ENCODE assay signal across 8 cellular contexts in genomic region chr3:52455283-52456168, GRCh38.
DNase-seq lines count a peak whose midpoint lies in the region; ATAC-seq and TF ChIP-seq lines count a peak whose summit lies in the region.

Gene NISCH, plus strand, starts transcription at chr3:52455604. Its CDS starts 38 bp downstream, at chr3:52455642.

- H3K4me3 Mint-ChIP-seq in T-helper 2 cell treated with Interferon-gamma antibody and Interleukin-4, amounts not matched to agents 5 μg/mL and 100 μg/mL, for 36 hours = peak within 1 kb of the TSS; percentile 98

- CTCF ChIA-PET in HEK293 (lab: Yijun Ruan, JAX) = no interaction called here

- H3K27ac Mint-ChIP-seq in T-helper 2 cell treated with Interferon-gamma antibody and Interleukin-4, amounts not matched to agents 5 μg/mL and 100 μg/mL, for 36 hours = peak within 1 kb of the TSS; percentile 93

- POLR2A ChIA-PET in HEK293 (lab: Yijun Ruan, JAX) = no interaction called here

- H3K27me3 Mint-ChIP-seq in T-helper 2 cell treated with Interferon-gamma antibody and Interleukin-4, amounts not matched to agents 5 μg/mL and 100 μg/mL, for 36 hours (ENCODE audit: low read depth) = no peaks in the 10 kb centered on the region

- H3K4me3 ChIP-seq in GM12864 (ENCODE audit: low read depth, low read length) (peak within 1 kb of the TSS; percentile 89), HEK293 (ENCODE audit: low read depth, low read length) (peak within 1 kb of the TSS; percentile 94)

- no peak for ATAC-seq in HG03469 (IDR thresholded peaks at IDR 0.05; ENCODE audit: unreplicated experiment)

- peaks cover 24% of the 10 kb centered on the region for H3K4me1 Mint-ChIP-seq in T-helper 2 cell treated with Interferon-gamma antibody and Interleukin-4, amounts not matched to agents 5 μg/mL and 100 μg/mL, for 36 hours (ENCODE audit: low read depth)

- H3K27ac ChIP-seq in HEK293 (ENCODE audit: extremely low read depth, low read depth, low read length) = peak within 1 kb of the TSS; percentile 74

- peaks cover 2% of the 10 kb centered on the region; the same call in 1 of the 2 replicates for H3K4me1 ChIP-seq in HEK293 (ENCODE audit: control insufficient read depth, insufficient read depth, low read length)

- peak; percentile 43 for DNase-seq in GM12864 (ENCODE audit: low read depth)
- peak; percentile 55 for DNase-seq in NCI-H1048 (lab: John Stamatoyannopoulos, UW)
- DNase-seq in T-helper 2 cell treated with Interferon-gamma antibody and Interleukin-4, amounts not matched to agents 5 μg/mL and 100 μg/mL, for 36 hours (ENCODE audit: low spot score) = peak; percentile 93
- peak in 56 of 58 donors; percentile 15 to 89 (median 72) for DNase-seq in anterior cingulate cortex (lab: John Stamatoyannopoulos, UW)
- peak; percentile 89 for DNase-seq in hepatic stellate cell (ENCODE audit: low spot score)
- DNase-seq in retina = peak; percentile 78

- H3K9me3 Mint-ChIP-seq in T-helper 2 cell treated with Interferon-gamma antibody and Interleukin-4, amounts not matched to agents 5 μg/mL and 100 μg/mL, for 36 hours = no peaks in the 10 kb centered on the region

- peaks cover 20% of the 10 kb centered on the region for H3K36me3 Mint-ChIP-seq in T-helper 2 cell treated with Interferon-gamma antibody and Interleukin-4, amounts not matched to agents 5 μg/mL and 100 μg/mL, for 36 hours (ENCODE audit: low read depth)

- TF ChIP-seq CTCF in GM12864 (IDR thresholded peaks at IDR 0.05; ENCODE audit: low read depth, low read length, missing control alignments) (no peak), HEK293 (tag by site-specific recombination; IDR thresholded peaks at IDR 0.05) (no peak)

- H3K36me3 ChIP-seq in HEK293 (ENCODE audit: control insufficient read depth in 2 of 2, insufficient read depth in 1 of 2, low read length in 2 of 2) = peaks cover 9 to 39% of the 10 kb centered on the region in 2 experiments; a peak in 2 of 3 replicates

- no peaks in the 10 kb centered on the region for H3K9me3 ChIP-seq in HEK293 (ENCODE audit: control insufficient read depth, insufficient read depth, low read depth, low read length)

TF ChIP-seq in HEK293, 187 proteins besides CTCF, POLR2A, EP300 and RAD21 (continues in another document):
- TF ChIP-seq SP3 (tag by site-specific recombination; IDR thresholded peaks at IDR 0.05) (peak; percentile 40; the same call in 1 of the 2 replicates), SP2 (tag by site-specific recombination; IDR thresholded peaks at IDR 0.05) (peak; percentile 49), SP7 (tag by site-specific recombination; IDR thresholded peaks at IDR 0.05) (0 out of 2 replicates have a peak, but pooled peaks have one; percentile 21), ZNF629 (tag by site-specific recombination; IDR thresholded peaks at IDR 0.05) (peak; percentile 31; the same call in 1 of the 2 replicates), ZSCAN30 (tag by site-specific recombination; IDR thresholded peaks at IDR 0.05) (no peak), KLF16 (tag by site-specific recombination; IDR thresholded peaks at IDR 0.05) (0 out of 2 replicates have a peak, but pooled peaks have one; percentile 17), ZBTB26 (tag by site-specific recombination; optimal IDR thresholded peaks at IDR 0.05) (peak; percentile 82), KLF9 (tag by site-specific recombination; IDR thresholded peaks at IDR 0.05; ENCODE audit: low read depth) (peak; percentile 44), ZIC2 (tag by site-specific recombination; IDR thresholded peaks at IDR 0.05) (0 out of 2 replicates have a peak, but pooled peaks have one; percentile 23), YY2 (tag by site-specific recombination; IDR thresholded peaks at IDR 0.05) (peak; percentile 57), ZNF223 (tag by site-specific recombination; IDR thresholded peaks at IDR 0.05) (no peak), TSHZ1 (tag by site-specific recombination; IDR thresholded peaks at IDR 0.05; ENCODE audit: borderline replicate concordance) (peak; percentile 81; the same call in 1 of the 2 replicates), ZNF416 (tag by site-specific recombination; IDR thresholded peaks at IDR 0.05) (no peak), ZBTB17 (tag by site-specific recombination; IDR thresholded peaks at IDR 0.05) (0 out of 2 replicates have a peak, but pooled peaks have one; percentile 27), ZNF335 (tag by site-specific recombination; conservative IDR thresholded peaks at IDR 0.05) (peak; percentile 53; the same call in 1 of the 2 replicates), ZBTB8A (tag by site-specific recombination; IDR thresholded peaks at IDR 0.05) (peak; percentile 7; the same call in 1 of the 2 replicates)
- TF ChIP-seq, protein P1, sequence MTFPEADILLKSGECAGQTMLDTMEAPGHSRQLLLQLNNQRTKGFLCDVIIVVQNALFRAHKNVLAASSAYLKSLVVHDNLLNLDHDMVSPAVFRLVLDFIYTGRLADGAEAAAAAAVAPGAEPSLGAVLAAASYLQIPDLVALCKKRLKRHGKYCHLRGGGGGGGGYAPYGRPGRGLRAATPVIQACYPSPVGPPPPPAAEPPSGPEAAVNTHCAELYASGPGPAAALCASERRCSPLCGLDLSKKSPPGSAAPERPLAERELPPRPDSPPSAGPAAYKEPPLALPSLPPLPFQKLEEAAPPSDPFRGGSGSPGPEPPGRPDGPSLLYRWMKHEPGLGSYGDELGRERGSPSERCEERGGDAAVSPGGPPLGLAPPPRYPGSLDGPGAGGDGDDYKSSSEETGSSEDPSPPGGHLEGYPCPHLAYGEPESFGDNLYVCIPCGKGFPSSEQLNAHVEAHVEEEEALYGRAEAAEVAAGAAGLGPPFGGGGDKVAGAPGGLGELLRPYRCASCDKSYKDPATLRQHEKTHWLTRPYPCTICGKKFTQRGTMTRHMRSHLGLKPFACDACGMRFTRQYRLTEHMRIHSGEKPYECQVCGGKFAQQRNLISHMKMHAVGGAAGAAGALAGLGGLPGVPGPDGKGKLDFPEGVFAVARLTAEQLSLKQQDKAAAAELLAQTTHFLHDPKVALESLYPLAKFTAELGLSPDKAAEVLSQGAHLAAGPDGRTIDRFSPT (tag by site-specific recombination; IDR thresholded peaks at IDR 0.05) = 0 out of 2 replicates have a peak, but pooled peaks have one; percentile 21
- TF ChIP-seq, protein P2, sequence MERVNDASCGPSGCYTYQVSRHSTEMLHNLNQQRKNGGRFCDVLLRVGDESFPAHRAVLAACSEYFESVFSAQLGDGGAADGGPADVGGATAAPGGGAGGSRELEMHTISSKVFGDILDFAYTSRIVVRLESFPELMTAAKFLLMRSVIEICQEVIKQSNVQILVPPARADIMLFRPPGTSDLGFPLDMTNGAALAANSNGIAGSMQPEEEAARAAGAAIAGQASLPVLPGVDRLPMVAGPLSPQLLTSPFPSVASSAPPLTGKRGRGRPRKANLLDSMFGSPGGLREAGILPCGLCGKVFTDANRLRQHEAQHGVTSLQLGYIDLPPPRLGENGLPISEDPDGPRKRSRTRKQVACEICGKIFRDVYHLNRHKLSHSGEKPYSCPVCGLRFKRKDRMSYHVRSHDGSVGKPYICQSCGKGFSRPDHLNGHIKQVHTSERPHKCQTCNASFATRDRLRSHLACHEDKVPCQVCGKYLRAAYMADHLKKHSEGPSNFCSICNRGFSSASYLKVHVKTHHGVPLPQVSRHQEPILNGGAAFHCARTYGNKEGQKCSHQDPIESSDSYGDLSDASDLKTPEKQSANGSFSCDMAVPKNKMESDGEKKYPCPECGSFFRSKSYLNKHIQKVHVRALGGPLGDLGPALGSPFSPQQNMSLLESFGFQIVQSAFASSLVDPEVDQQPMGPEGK (tag by site-specific recombination; IDR thresholded peaks at IDR 0.05) = peak; percentile 58; the same call in 1 of the 2 replicates

Comparison
In these comparisons a context has a peak if more than half of its experiments do, and no peak if none do; other contexts are left out.
1. DNase-seq: peak in every context shown above with its lines; median percentile 93 in T-helper 2 cell treated with Interferon-gamma antibody and Interleukin-4, amounts not matched to agents 5 μg/mL and 100 μg/mL, for 36 hours; 89 in hepatic stellate cell; 78 in retina; 72 in anterior cingulate cortex; 55 in NCI-H1048; 43 in GM12864.